In the genomic region with DNA sequence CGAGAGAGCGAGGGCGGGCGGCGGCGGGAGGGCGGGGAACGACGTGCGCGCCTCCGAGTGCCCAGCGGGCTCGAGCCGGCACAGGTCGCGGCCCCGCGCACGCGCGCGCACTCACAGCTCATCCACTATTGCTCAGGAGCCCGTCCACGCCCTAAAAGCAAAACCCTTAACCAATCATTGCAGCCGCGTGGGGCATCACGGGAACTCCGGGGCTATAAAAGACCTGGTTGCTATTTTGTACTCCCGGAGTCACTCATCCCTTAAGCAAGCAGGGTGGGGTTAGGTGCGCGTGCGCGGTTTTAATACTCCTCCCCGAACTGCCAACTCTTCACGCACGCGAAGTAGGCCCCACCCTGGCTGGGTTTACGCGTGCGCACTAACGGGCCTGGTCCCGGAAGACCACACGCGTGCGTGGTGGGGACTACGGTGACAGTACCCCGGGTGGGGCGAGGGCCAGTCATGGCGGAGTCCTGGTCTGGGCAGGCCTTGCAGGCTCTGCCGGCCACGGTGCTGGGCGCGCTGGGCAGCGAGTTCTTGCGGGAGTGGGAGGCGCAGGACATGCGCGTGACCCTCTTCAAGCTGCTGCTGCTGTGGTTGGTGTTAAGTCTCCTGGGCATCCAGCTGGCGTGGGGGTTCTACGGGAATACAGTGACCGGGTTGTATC, we compare ENCODE assay signal across 8 cellular contexts. TPM values are rescaled to one million over a fixed set of nuclear protein-coding genes. Genes with fewer than 3 reads are reported as not detected.
DNase-seq lines count a peak whose midpoint lies in the region; FAIRE-seq and TF ChIP-seq lines count a peak whose summit lies in the region.

A gene (minus strand): TSS at position 9 of the 664 bp plus-strand sequence. CDS start 36,387 bp downstream, outside the sequence.
A gene with protein sequence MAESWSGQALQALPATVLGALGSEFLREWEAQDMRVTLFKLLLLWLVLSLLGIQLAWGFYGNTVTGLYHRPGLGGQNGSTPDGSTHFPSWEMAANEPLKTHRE (plus strand): TSS at position 456 of the 664 bp plus-strand sequence. CDS start 4 bp downstream, at position 460.

- TF ChIP-seq CTCF in HFF-Myc (IDR thresholded peaks at IDR 0.05; ENCODE audit: low read depth, low read length, missing control alignments) (no peak), subcutaneous adipose tissue (IDR thresholded peaks at IDR 0.05; ENCODE audit: low read depth) (no peak)

- no peaks in the 10 kb centered on the region for H3K9me3 Mint-ChIP-seq in activated naive CD4-positive, alpha-beta T cell treated with anti-CD3 and anti-CD28 coated beads for 36 hours

- no peak within 1 kb of the TSS for H3K4ac ChIP-seq in neuronal stem cell (ENCODE audit: low read length)

- H4K91ac ChIP-seq in neuronal stem cell (ENCODE audit: low read depth, low read length, poor library complexity): no peak within 1 kb of the TSS

- DNase-seq in GM03348 (ENCODE audit: low spot score) (peak; percentile 100), HFF-Myc (ENCODE audit: extremely low read depth, low read depth) (peak; percentile 99), NAMALWA (ENCODE audit: low spot score) (peak; percentile 98), SK-N-DZ (ENCODE audit: low spot score) (peak; percentile 99), frontal cortex (ENCODE audit: low spot score in 2 of 2) (peak; percentile 97 to 98), neuronal stem cell (ENCODE audit: low spot score) (peak; percentile 98)
- DNase-seq in activated naive CD4-positive, alpha-beta T cell treated with anti-CD3 and anti-CD28 coated beads for 36 hours: peak; percentile 99

- H3K4me3 Mint-ChIP-seq in activated naive CD4-positive, alpha-beta T cell treated with anti-CD3 and anti-CD28 coated beads for 36 hours: peak within 1 kb of the TSS; percentile 94

- H3K27ac Mint-ChIP-seq in activated naive CD4-positive, alpha-beta T cell treated with anti-CD3 and anti-CD28 coated beads for 36 hours: peak within 1 kb of the TSS; percentile 92

- H2BK12ac ChIP-seq in neuronal stem cell (ENCODE audit: low read length): no peak within 1 kb of the TSS

- H3K23ac ChIP-seq in neuronal stem cell (ENCODE audit: low read depth, low read length, poor library complexity): peak within 1 kb of the TSS; percentile 97

- no CpG with 5 or more reads among the region's 62 CpGs for WGBS in neuronal stem cell (ENCODE audit: extremely low coverage in 2 of 2, insufficient read length in 2 of 2, insufficient replicate concordance in 1 of 2), 2 donors

- H3K9ac ChIP-seq in neuronal stem cell (ENCODE audit: low read depth, low read length, poor library complexity): peak within 1 kb of the TSS; percentile 97

- peak within 1 kb of the TSS; percentile 91 for H3K4me2 ChIP-seq in neuronal stem cell (ENCODE audit: insufficient read depth, low read length, poor library complexity, severe bottlenecking)

- H3K14ac ChIP-seq in neuronal stem cell (ENCODE audit: low read length): no peak within 1 kb of the TSS

- no peaks in the 10 kb centered on the region for H3K9me3 ChIP-seq in neuronal stem cell (replicated peaks in 1 of 2; ENCODE audit: control insufficient read depth in 2 of 2, insufficient read depth in 1 of 2, low read depth in 1 of 2, low read length in 2 of 2)

- peak within 1 kb of the TSS; percentile 42 for H2BK15ac ChIP-seq in neuronal stem cell (ENCODE audit: low read length)

- no peaks in the 10 kb centered on the region for H3K27me3 Mint-ChIP-seq in activated naive CD4-positive, alpha-beta T cell treated with anti-CD3 and anti-CD28 coated beads for 36 hours (ENCODE audit: low read depth)

- H4K8ac ChIP-seq in neuronal stem cell (ENCODE audit: low read depth, low read length): no peak within 1 kb of the TSS

- H3K18ac ChIP-seq in neuronal stem cell (ENCODE audit: low read length): peak within 1 kb of the TSS; percentile 99

- FAIRE-seq in frontal cortex (lab: Jason Lieb, UNC): no peak

- no peaks in the 10 kb centered on the region for H3K27me3 ChIP-seq in neuronal stem cell (ENCODE audit: control insufficient read depth in 3 of 3, insufficient read depth in 3 of 3, low read depth in 1 of 3, low read length in 3 of 3)

- peak within 1 kb of the TSS; percentile 88 for H2AFZ ChIP-seq in neuronal stem cell (ENCODE audit: low read length)

- H3K4me3 ChIP-seq in HFF-Myc (replicated peaks; ENCODE audit: low read depth, low read length) (peak within 1 kb of the TSS; percentile 88), neuronal stem cell (ENCODE audit: low read length in 2 of 2) (peak within 1 kb of the TSS; percentile 58 to 88)

- H3K36me3 ChIP-seq in neuronal stem cell (replicated peaks in 1 of 2; ENCODE audit: control insufficient read depth in 2 of 2, insufficient read depth in 2 of 2, low read length in 2 of 2): peaks cover 2 to 25% of the 10 kb centered on the region in 2 donors

- H3K4me1 Mint-ChIP-seq in activated naive CD4-positive, alpha-beta T cell treated with anti-CD3 and anti-CD28 coated beads for 36 hours (ENCODE audit: low read depth): peaks cover 65% of the 10 kb centered on the region

- H3K4me1 ChIP-seq in neuronal stem cell (ENCODE audit: control insufficient read depth in 2 of 2, insufficient read depth in 1 of 2, low read depth in 1 of 2, low read length in 2 of 2): peaks cover 10 to 11% of the 10 kb centered on the region in 2 donors

- peak within 1 kb of the TSS; percentile 98 for H3K27ac ChIP-seq in neuronal stem cell (replicated peaks; ENCODE audit: low read length)

- peak within 1 kb of the TSS; percentile 92 for H2BK5ac ChIP-seq in neuronal stem cell (ENCODE audit: low read length)

- peak within 1 kb of the TSS; percentile 90 for H2AK5ac ChIP-seq in neuronal stem cell (ENCODE audit: low read depth, low read length)

- H3K36me3 Mint-ChIP-seq in activated naive CD4-positive, alpha-beta T cell treated with anti-CD3 and anti-CD28 coated beads for 36 hours (ENCODE audit: low read depth): peaks cover 16% of the 10 kb centered on the region

- CTCF ChIA-PET in activated naive CD4-positive, alpha-beta T cell treated with anti-CD3 and anti-CD28 coated beads for 36 hours (lab: Charles Lee): interaction anchor here (0.9 kb wide), 1 partner anchor 38 kb away, joined by 3 read pairs; no protein-coding TSS in a partner anchor

- no peak within 1 kb of the TSS for H2BK120ac ChIP-seq in neuronal stem cell (ENCODE audit: low read depth, low read length)

- H3K79me1 ChIP-seq in neuronal stem cell (ENCODE audit: low read depth, low read length): peaks cover 5% of the 10 kb centered on the region

- intact Hi-C loops in activated naive CD4-positive, alpha-beta T cell treated with anti-CD3 and anti-CD28 coated beads for 36 hours (cut with micrococcal nuclease): loop anchor here (1.0 to 5.0 kb wide), 11 partner anchors 9 to 494 kb away; a partner anchor contains a TSS

RNA-seq across cellular contexts. Expression of the first gene that starts in this region (rescaled TPM):
- polyA plus RNA-seq in SK-N-DZ (2014; cell fraction: cytosol; rRNA removed): 289 and 303 TPM in 2 replicates
- polyA plus RNA-seq in SK-N-DZ (2014; cell fraction: nucleus; rRNA removed): 135 and 139 TPM in 2 replicates
- total RNA-seq in activated naive CD4-positive, alpha-beta T cell treated with anti-CD3 and anti-CD28 coated beads for 36 hours: 100 to 1,000 TPM; 463 to 491 TPM
- total RNA-seq in frontal cortex (143 TPM), subcutaneous adipose tissue (100 to 1,000 TPM; 534 to 619 (median 593) TPM)
- polyA plus RNA-seq in neuronal stem cell (2013, experiment 1 of 2): 432 TPM
- polyA plus RNA-seq in neuronal stem cell (2013, experiment 2 of 2): 436 TPM

RNA-seq across cellular contexts. Expression of the second gene that starts in this region (rescaled TPM):
- polyA plus RNA-seq in SK-N-DZ (2014; cell fraction: cytosol; rRNA removed): 13.0 and 15.2 TPM in 2 replicates
- 1.9 and 5.5 TPM in 2 replicates for polyA plus RNA-seq in SK-N-DZ (2014; cell fraction: nucleus; rRNA removed)
- total RNA-seq in activated naive CD4-positive, alpha-beta T cell treated with anti-CD3 and anti-CD28 coated beads for 36 hours: 1 to 10 TPM; 9.4 to 9.5 TPM
- total RNA-seq in frontal cortex (11.0 TPM), subcutaneous adipose tissue (10 to 100 TPM; 18.1 to 25.8 (median 18.1) TPM)
- polyA plus RNA-seq in neuronal stem cell (2013, experiment 1 of 2): 2.6 TPM
- 2.8 TPM for polyA plus RNA-seq in neuronal stem cell (2013, experiment 2 of 2)

Comparison
In these comparisons a context has a peak if more than half of its experiments do, and no peak if none do; other contexts are left out.
1. Peak in every context shown above with its lines: DNase-seq, H3K4me3 ChIP-seq and H3K27ac ChIP-seq.